12 cellular contexts compared by ENCODE assay signal in genomic region chr14:105400016-105400415, GRCh38. TPM values are rescaled to one million over a fixed set of nuclear protein-coding genes. Genes with fewer than 3 reads are reported as not detected.
A peak's percentile ranks its signal among the peaks of the same experiment; 100 is the strongest.
DNase-seq lines count a peak whose midpoint lies in the region; ATAC-seq and TF ChIP-seq lines count a peak whose summit lies in the region.
"Had no signal": no experiment of that assay in that cellular context is flagged by ENCODE, and none has a peak within 500 bp of the region (broad histone marks: within the 10 kb centered on the region; RNA-seq: fewer than 3 reads in every experiment).

No MANE protein-coding gene starts in this region.

- ATAC-seq in mucosa of descending colon: no peak
- no peak for ATAC-seq in GM19467 (IDR thresholded peaks at IDR 0.05; ENCODE audit: unreplicated experiment)
- ATAC-seq in sciatic nerve: no peak

- H3K4me1 ChIP-seq in BLaER1: peaks cover 68% of the 10 kb centered on the region
- H3K4me1 ChIP-seq in mucosa of descending colon (ENCODE audit: low read depth): peaks cover 10% of the 10 kb centered on the region

- H4K20me1 ChIP-seq in BLaER1: peaks cover 11% of the 10 kb centered on the region; the same call in 1 of the 2 replicates

- H3K27me3 Mint-ChIP-seq in Calu3 (ENCODE audit: unreplicated experiment): no peaks in the 10 kb centered on the region
- H3K27me3 Mint-ChIP-seq in activated CD4-positive, alpha-beta memory T cell treated with anti-CD3 and anti-CD28 coated beads, Interleukin-2, amount 10 ng/mL, durations not matched to agents 7 days and 5 days: no peaks in the 10 kb centered on the region

- H3K4me3 ChIP-seq in BLaER1 (peak overlapping the region; percentile 73), mucosa of descending colon (no peak overlapping the region)

- no peak for DNase-seq in Calu3
- DNase-seq in activated CD4-positive, alpha-beta memory T cell treated with anti-CD3 and anti-CD28 coated beads, Interleukin-2, amount 10 ng/mL, durations not matched to agents 7 days and 5 days: no peak
- peak in 2 of 3 donors; percentile 15 to 38 for DNase-seq in mucosa of descending colon
- DNase-seq in sciatic nerve (ENCODE audit: low spot score): no peak
- no peak for DNase-seq in NK-92 treated with Interleukin-12 subunit alpha and Interleukin-12 subunit beta, amount 100 ng/mL, for 24 hours (lab: John Stamatoyannopoulos, UW)
- no peak for DNase-seq in NCI-H2029 (lab: John Stamatoyannopoulos, UW)
- DNase-seq: activated CD4-positive, alpha-beta T cell treated with anti-CD3 and anti-CD28 coated beads, Interleukin-2, amount 50 U/mL, for 4 hours; dorsolateral prefrontal cortex; NCI-H2107 had no signal

- BruUV-seq in Calu3 (replicated peaks; lab: Mats Ljungman, UMichigan): no TSS peak

- no peak overlapping the region for H3K4me3 Mint-ChIP-seq in Calu3 (ENCODE audit: low read depth, unreplicated experiment)
- H3K4me3 Mint-ChIP-seq in activated CD4-positive, alpha-beta memory T cell treated with anti-CD3 and anti-CD28 coated beads, Interleukin-2, amount 10 ng/mL, durations not matched to agents 7 days and 5 days: peak overlapping the region; percentile 89

- H3K9me3 ChIP-seq in BLaER1 (0 out of 2 replicates have a peak, but pooled peaks cover 6% of the 10 kb centered on the region), mucosa of descending colon (no peaks in the 10 kb centered on the region)

- H3K4me1 Mint-ChIP-seq in Calu3 (ENCODE audit: low read depth, unreplicated experiment): no peaks in the 10 kb centered on the region
- peaks cover 35% of the 10 kb centered on the region for H3K4me1 Mint-ChIP-seq in activated CD4-positive, alpha-beta memory T cell treated with anti-CD3 and anti-CD28 coated beads, Interleukin-2, amount 10 ng/mL, durations not matched to agents 7 days and 5 days

- H3K9me3 Mint-ChIP-seq in Calu3 (ENCODE audit: low read depth, unreplicated experiment): peaks cover 9% of the 10 kb centered on the region
- peaks cover 4% of the 10 kb centered on the region for H3K9me3 Mint-ChIP-seq in activated CD4-positive, alpha-beta memory T cell treated with anti-CD3 and anti-CD28 coated beads, Interleukin-2, amount 10 ng/mL, durations not matched to agents 7 days and 5 days

- TF ChIP-seq CTCF in Calu3 (IDR thresholded peaks at IDR 0.05; ENCODE audit: unreplicated experiment) (no peak), mucosa of descending colon (IDR thresholded peaks at IDR 0.05) (no peak)

- peaks cover 33% of the 10 kb centered on the region for H3K36me3 Mint-ChIP-seq in Calu3 (ENCODE audit: insufficient read depth, unreplicated experiment)
- peaks cover 28% of the 10 kb centered on the region for H3K36me3 Mint-ChIP-seq in activated CD4-positive, alpha-beta memory T cell treated with anti-CD3 and anti-CD28 coated beads, Interleukin-2, amount 10 ng/mL, durations not matched to agents 7 days and 5 days (ENCODE audit: low read depth)

- H3K27me3 ChIP-seq in BLaER1: no peaks in the 10 kb centered on the region
- H3K27me3 ChIP-seq: dorsolateral prefrontal cortex had no signal

- H3K27ac Mint-ChIP-seq in Calu3 (ENCODE audit: unreplicated experiment): peak overlapping the region; percentile 15
- no peak overlapping the region for H3K27ac Mint-ChIP-seq in activated CD4-positive, alpha-beta memory T cell treated with anti-CD3 and anti-CD28 coated beads, Interleukin-2, amount 10 ng/mL, durations not matched to agents 7 days and 5 days

- H3K36me3 ChIP-seq in BLaER1 (peaks cover 22% of the 10 kb centered on the region), mucosa of descending colon (ENCODE audit: low read depth) (no peaks in the 10 kb centered on the region)

- peak overlapping the region; percentile 100 for H3K4me2 ChIP-seq in BLaER1

- CTCF ChIA-PET in Calu3 (lab: Charles Lee): no interaction called here
- CTCF ChIA-PET in activated CD4-positive, alpha-beta memory T cell treated with anti-CD3 and anti-CD28 coated beads, Interleukin-2, amount 10 ng/mL, durations not matched to agents 7 days and 5 days (lab: Charles Lee): no interaction called here

- H3K9ac ChIP-seq in BLaER1: peak overlapping the region; percentile 90

- intact Hi-C loops in Calu3 (cut with micrococcal nuclease; ENCODE audit: unreplicated experiment) (no loop called here), mucosa of descending colon (cut with DNase I, micrococcal nuclease) (no loop called here), sciatic nerve (cut with DNase I) (no loop called here)

- peak overlapping the region; percentile 98 for H3K27ac ChIP-seq in BLaER1

- POLR2A ChIA-PET in activated CD4-positive, alpha-beta memory T cell treated with anti-CD3 and anti-CD28 coated beads, Interleukin-2, amount 10 ng/mL, durations not matched to agents 7 days and 5 days (lab: Charles Lee): interaction anchor here (1.1 to 2.3 kb wide), 4 partner anchors 13 to 82 kb away, joined by 3 to 10 read pairs (median 8); partner anchors contain the start of gene MTA1

RNA-seq across cellular contexts. Expression of gene TEX22, which starts 1.7 kb away (rescaled TPM):
- total RNA-seq in Calu3 (2022): 1.6 and 2.8 TPM in 2 replicates
- 1 to 10 TPM; 2.6 to 4.4 TPM for total RNA-seq in activated CD4-positive, alpha-beta memory T cell treated with anti-CD3 and anti-CD28 coated beads, Interleukin-2, amount 10 ng/mL, durations not matched to agents 7 days and 5 days
- total RNA-seq in mucosa of descending colon: 1 to 10 TPM in 1 of 3 donors, under 1 TPM in 2; 0.84 to 2.0 (median 0.95) TPM
- total RNA-seq in sciatic nerve: 6.0 TPM
- total RNA-seq: M059J had no signal

RNA-seq across cellular contexts. Expression of gene MTA1, which starts 19.6 kb away (rescaled TPM):
- 161 and 168 TPM in 2 replicates for total RNA-seq in Calu3 (2022)
- 100 to 1,000 TPM in 1 of 2 experiments, 10 to 100 TPM in 1; 98.5 to 103 TPM for total RNA-seq in activated CD4-positive, alpha-beta memory T cell treated with anti-CD3 and anti-CD28 coated beads, Interleukin-2, amount 10 ng/mL, durations not matched to agents 7 days and 5 days
- total RNA-seq in mucosa of descending colon: 100 to 1,000 TPM in 1 of 3 donors, 10 to 100 TPM in 2; 76.4 to 105 (median 79.7) TPM
- 95.2 TPM for total RNA-seq in sciatic nerve

Comparison
In these comparisons a context has a peak if more than half of its experiments do, and no peak if none do; other contexts are left out.
1. DNase-seq: peak in mucosa of descending colon (2 of 3); none in Calu3 (single experiment), activated CD4-positive, alpha-beta memory T cell treated with anti-CD3 and anti-CD28 coated beads, Interleukin-2, amount 10 ng/mL, durations not matched to agents 7 days and 5 days (single experiment), sciatic nerve (single experiment), NK-92 treated with Interleukin-12 subunit alpha and Interleukin-12 subunit beta, amount 100 ng/mL, for 24 hours (single experiment) and NCI-H2029 (single experiment).